In the genomic region with DNA sequence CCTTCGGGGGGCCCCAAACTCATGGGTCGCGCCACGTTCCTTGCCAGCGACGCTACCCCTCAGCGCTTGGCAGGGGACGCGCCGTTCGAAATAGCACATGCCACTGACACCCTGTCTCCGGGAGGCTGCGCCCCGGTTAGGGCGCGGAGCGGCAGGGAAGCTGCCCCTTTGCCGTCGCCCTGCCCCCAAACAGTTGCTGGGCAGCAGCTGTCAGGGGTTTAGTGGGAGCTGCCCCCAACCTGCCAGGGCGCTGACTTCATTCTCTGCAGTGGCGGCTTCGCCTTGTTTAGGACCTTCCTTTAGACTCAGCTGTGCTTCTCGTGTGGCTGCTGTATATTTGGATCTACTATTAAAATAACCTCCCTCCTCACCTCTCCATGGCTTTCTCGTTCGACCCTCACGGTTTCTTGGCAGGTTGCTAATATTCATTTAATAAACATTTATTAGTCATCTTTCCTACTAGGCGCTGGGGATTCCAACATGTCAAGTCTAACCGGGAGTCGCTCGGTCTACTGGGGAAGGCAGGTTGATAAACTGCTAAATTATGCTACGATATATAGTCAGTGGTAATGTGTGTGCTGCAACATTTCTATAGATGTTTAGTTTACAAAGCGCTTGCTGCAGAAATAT, we compare ENCODE assay signal across 9 cellular contexts. TPM values are rescaled to one million over a fixed set of nuclear protein-coding genes. Genes with fewer than 3 reads are reported as not detected.
A peak's percentile ranks its signal among the peaks of the same experiment; 100 is the strongest.
DNase-seq lines count a peak whose midpoint lies in the region; ATAC-seq and TF ChIP-seq lines count a peak whose summit lies in the region.
"Had no signal": no experiment of that assay in that cellular context is flagged by ENCODE, and none has a peak within 500 bp of the region (broad histone marks: within the 10 kb centered on the region; RNA-seq: fewer than 3 reads in every experiment).

No MANE protein-coding gene starts in this region.

- peak; percentile 11 for ATAC-seq in HG03469 (IDR thresholded peaks at IDR 0.05; ENCODE audit: unreplicated experiment)
- no peak for ATAC-seq in WTC11
- ATAC-seq in GM18858 (IDR thresholded peaks at IDR 0.05; ENCODE audit: unreplicated experiment): no peak

- H3K27me3 Mint-ChIP-seq in WTC11 (ENCODE audit: low read depth): peaks cover 27% of the 10 kb centered on the region

- H3K36me3 Mint-ChIP-seq in WTC11: no peaks in the 10 kb centered on the region; the same call in 1 of the 2 replicates

- H3K4me1 ChIP-seq in mononuclear cell (ENCODE audit: insufficient read depth, low read length) (peaks cover 93% of the 10 kb centered on the region), urinary bladder (ENCODE audit: insufficient read depth) (peaks cover 2% of the 10 kb centered on the region)

- WGBS in urinary bladder: under 1% methylated on average over 32 of the region's 32 CpGs

- H3K4me3 ChIP-seq in mononuclear cell (ENCODE audit: low read length): peak overlapping the region; percentile 55
- H3K4me3 ChIP-seq in urinary bladder (ENCODE audit: low read depth, low read length): peak overlapping the region; percentile 72

- H3K9me3 ChIP-seq in mononuclear cell (ENCODE audit: low read depth, low read length): no peaks in the 10 kb centered on the region

- peak overlapping the region; percentile 77 for H3K27ac ChIP-seq in urinary bladder (ENCODE audit: low read depth)

- POLR2A ChIA-PET in WTC11 (lab: Charles Lee): interaction anchor here (0.7 to 1.7 kb wide), 3 partner anchors 9 to 203 kb away, joined by 3 to 11 read pairs (median 4); a partner anchor contains a TSS

- peaks cover under 1% of the 10 kb centered on the region; the same call in 1 of the 2 replicates for H3K9me3 Mint-ChIP-seq in WTC11

- no peaks in the 10 kb centered on the region for H3K27me3 ChIP-seq in mononuclear cell (ENCODE audit: insufficient read depth, low read length)

- no peak for TF ChIP-seq CTCF in WTC11 (IDR thresholded peaks at IDR 0.05)

- H3K4me3 Mint-ChIP-seq in WTC11: peak overlapping the region; percentile 94

- DNase-seq in NCI-H82 (lab: John Stamatoyannopoulos, UW) (peak; percentile 67), NCI-H82 treated with DMSO at 0.1 percent for 48 hours (lab: John Stamatoyannopoulos, UW; ENCODE audit: unreplicated experiment) (no peak), WTC11 (ENCODE audit: low spot score) (no peak)
- peak; percentile 31 for DNase-seq in effector CD8-positive, alpha-beta T cell (lab: John Stamatoyannopoulos, UW)

- no peaks in the 10 kb centered on the region for H3K36me3 ChIP-seq in urinary bladder (ENCODE audit: insufficient read depth)

- peak overlapping the region; percentile 96 for H3K27ac Mint-ChIP-seq in WTC11

- CTCF ChIA-PET in WTC11 (lab: Charles Lee): interaction anchor here (0.6 to 5.6 kb wide), 21 partner anchors 9 to 272 kb away, joined by 3 to 51 read pairs (median 5); a partner anchor contains a TSS

- peaks cover 49% of the 10 kb centered on the region for H3K4me1 Mint-ChIP-seq in WTC11

TF ChIP-seq in WTC11, 78 proteins besides CTCF, POLR2A, EP300 and RAD21:
- 0 out of 2 replicates have a peak, but pooled peaks have one; percentile 2 for TF ChIP-seq ZNF423 (CRISPR knock-in tag; IDR thresholded peaks at IDR 0.05)
- TF ChIP-seq, protein P1, sequence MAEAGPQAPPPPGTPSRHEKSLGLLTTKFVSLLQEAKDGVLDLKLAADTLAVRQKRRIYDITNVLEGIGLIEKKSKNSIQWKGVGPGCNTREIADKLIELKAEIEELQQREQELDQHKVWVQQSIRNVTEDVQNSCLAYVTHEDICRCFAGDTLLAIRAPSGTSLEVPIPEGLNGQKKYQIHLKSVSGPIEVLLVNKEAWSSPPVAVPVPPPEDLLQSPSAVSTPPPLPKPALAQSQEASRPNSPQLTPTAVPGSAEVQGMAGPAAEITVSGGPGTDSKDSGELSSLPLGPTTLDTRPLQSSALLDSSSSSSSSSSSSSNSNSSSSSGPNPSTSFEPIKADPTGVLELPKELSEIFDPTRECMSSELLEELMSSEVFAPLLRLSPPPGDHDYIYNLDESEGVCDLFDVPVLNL (CRISPR knock-in tag; IDR thresholded peaks at IDR 0.05; ENCODE audit: borderline replicate concordance, low read depth): no peak
TF ChIP-seq in WTC11: peak in this region for 1.

RNA-seq across cellular contexts. Expression of a gene that starts 0.8 kb away (rescaled TPM):
- 24.1 to 26.8 TPM (median 25.1 TPM) in 3 replicates for total RNA-seq in WTC11 (2021)
- total RNA-seq in mononuclear cell: 24.0 TPM
- 32.9 TPM for total RNA-seq in urinary bladder
- polyA plus RNA-seq in urinary bladder: 183 TPM

RNA-seq across cellular contexts. Expression of a gene that starts 8.3 kb away (rescaled TPM):
- total RNA-seq in WTC11 (2021): 103 to 116 TPM (median 105 TPM) in 3 replicates
- total RNA-seq in mononuclear cell: 32.0 TPM
- 31.2 TPM for total RNA-seq in urinary bladder
- 83.0 TPM for polyA plus RNA-seq in urinary bladder

RNA-seq across cellular contexts. Expression of a gene that starts 9.5 kb away (rescaled TPM):
- total RNA-seq in WTC11 (2021) (110 to 114 TPM (median 114 TPM) in 3 replicates), mononuclear cell (0.42 TPM), urinary bladder (14.0 TPM)
- polyA plus RNA-seq in urinary bladder: 7.5 TPM

RNA-seq across cellular contexts. Expression of a gene that starts 37.2 kb away (rescaled TPM):
- total RNA-seq in WTC11 (2021) (10.2 to 12.1 TPM (median 11.5 TPM) in 3 replicates), mononuclear cell (77.6 TPM), urinary bladder (12.7 TPM)
- polyA plus RNA-seq in urinary bladder: 34.7 TPM

RNA-seq across cellular contexts. Expression of a gene that starts 47.4 kb away (rescaled TPM):
- total RNA-seq in WTC11 (2021): not detected in 3 replicates
- not detected for total RNA-seq in mononuclear cell
- not detected for total RNA-seq in urinary bladder
- polyA plus RNA-seq in urinary bladder: 0.35 TPM
- total RNA-seq: glomerular endothelial cell had no signal

Comparison
In these comparisons a context has a peak if more than half of its experiments do, and no peak if none do; other contexts are left out.
1. DNase-seq: peak in NCI-H82 (single experiment) and effector CD8-positive, alpha-beta T cell (single experiment); none in NCI-H82 treated with DMSO at 0.1 percent for 48 hours (single experiment) and WTC11 (single experiment).
2. RNA of a gene that starts 9.5 kb away (total RNA-seq): 110 to 114 TPM in WTC11 and 14.0 TPM in urinary bladder (single experiment); 0.42 TPM in mononuclear cell (single experiment); every median in the first group is over 10 times any median in the second.